19 cellular contexts compared by ENCODE assay signal in genomic region chr11:126951465-126951864, GRCh38. TPM values are rescaled to one million over a fixed set of nuclear protein-coding genes. Genes with fewer than 3 reads are reported as not detected.
DNase-seq lines count a peak whose midpoint lies in the region; ATAC-seq and TF ChIP-seq lines count a peak whose summit lies in the region.
"Had no signal": no experiment of that assay in that cellular context is flagged by ENCODE, and none has a peak within 500 bp of the region (broad histone marks: within the 10 kb centered on the region; RNA-seq: fewer than 3 reads in every experiment).

No MANE protein-coding gene starts in this region.

- H3K27ac Mint-ChIP-seq in activated CD4-positive, alpha-beta T cell treated with anti-CD3 and anti-CD28 coated beads, Interleukin-2, amount 10 ng/mL, durations not matched to agents 24 days and 14 days = no peak overlapping the region
- H3K27ac Mint-ChIP-seq: CD14-positive monocyte; CD8-positive, alpha-beta T cell had no signal

- no peaks in the 10 kb centered on the region for H3K79me2 ChIP-seq in OCI-LY3 (ENCODE audit: low read length)

- H4K20me1 ChIP-seq in OCI-LY3 (ENCODE audit: insufficient read depth, low read length) = no peaks in the 10 kb centered on the region; the same call in 1 of the 2 replicates

- H3K36me3 ChIP-seq in OCI-LY3 (replicated peaks; ENCODE audit: low read depth, low read length) = no peaks in the 10 kb centered on the region
- no peaks in the 10 kb centered on the region for H3K36me3 ChIP-seq in psoas muscle (ENCODE audit: insufficient read depth in 1 of 2, low read depth in 1 of 2)

- H3K9me3 ChIP-seq in OCI-LY3 (ENCODE audit: insufficient read depth, low read length) (no peaks in the 10 kb centered on the region), psoas muscle (no peaks in the 10 kb centered on the region)

- TF ChIP-seq CTCF in OCI-LY3 (IDR thresholded peaks at IDR 0.05; ENCODE audit: low read depth, low read length) (no peak), psoas muscle (IDR thresholded peaks at IDR 0.05) (no peak)

- DNase-seq in DMS153 (lab: John Stamatoyannopoulos, UW) = peak; percentile 21
- DNase-seq in DMS153 treated with DMSO at 0.1 percent for 48 hours (lab: John Stamatoyannopoulos, UW; ENCODE audit: unreplicated experiment) = no peak
- DNase-seq in NOMO-1 treated with DMSO at 0.1 percent for 48 hours (lab: John Stamatoyannopoulos, UW; ENCODE audit: unreplicated experiment) = peak; percentile 1
- no peak for DNase-seq in NOMO-1 (lab: John Stamatoyannopoulos, UW; ENCODE audit: unreplicated experiment in 2 of 2)
- DNase-seq in NK-92 treated with Interleukin-12 subunit alpha and Interleukin-12 subunit beta, amount 100 ng/mL, for 24 hours (lab: John Stamatoyannopoulos, UW) = no peak
- DNase-seq in psoas muscle = no peak
- no peak for DNase-seq in activated CD4-positive, alpha-beta T cell treated with anti-CD3 and anti-CD28 coated beads, Interleukin-2, amount 10 ng/mL, durations not matched to agents 24 days and 14 days
- DNase-seq: CD8-positive, alpha-beta T cell; COR-L47; DMS53; GM23248 had no signal

- no peak overlapping the region for H3K9ac ChIP-seq in OCI-LY3 (ENCODE audit: low read length)
- H3K9ac ChIP-seq: GM23248, KMS-11 had no signal

- H3K4me3 ChIP-seq in OCI-LY3 (ENCODE audit: low read length) = no peak overlapping the region
- no peak overlapping the region for H3K4me3 ChIP-seq in psoas muscle
- H3K4me3 ChIP-seq: GM12878, GM23248 had no signal

- H3K27me3 ChIP-seq in OCI-LY3 (ENCODE audit: low read depth, low read length) (peaks cover 35% of the 10 kb centered on the region), psoas muscle (ENCODE audit: insufficient read depth in 3 of 3, low read length in 2 of 3) (peaks cover 0 to 4% (median 0%) of the 10 kb centered on the region in 3 donors)

- H3K9me3 Mint-ChIP-seq in activated CD4-positive, alpha-beta T cell treated with anti-CD3 and anti-CD28 coated beads, Interleukin-2, amount 10 ng/mL, durations not matched to agents 24 days and 14 days = no peaks in the 10 kb centered on the region
- H3K9me3 Mint-ChIP-seq: CD8-positive, alpha-beta T cell had no signal

- WGBS in psoas muscle, 3 donors = 70 to 74% (median 71%) methylated on average over 3 of the region's 3 CpGs

- no peak overlapping the region for H2AFZ ChIP-seq in OCI-LY3 (ENCODE audit: low read depth, low read length)
- H2AFZ ChIP-seq: GM23248 had no signal

- H3K36me3 Mint-ChIP-seq in activated CD4-positive, alpha-beta T cell treated with anti-CD3 and anti-CD28 coated beads, Interleukin-2, amount 10 ng/mL, durations not matched to agents 24 days and 14 days (ENCODE audit: low read depth) = no peaks in the 10 kb centered on the region
- H3K36me3 Mint-ChIP-seq: CD14-positive monocyte; CD8-positive, alpha-beta T cell had no signal

- H3K4me2 ChIP-seq in OCI-LY3 (ENCODE audit: low read length) = peak overlapping the region; percentile 32; the same call in 1 of the 2 replicates
- H3K4me2 ChIP-seq: KMS-11 had no signal

- H3K27ac ChIP-seq in OCI-LY3 (ENCODE audit: low read length) (no peak overlapping the region), psoas muscle (no peak overlapping the region)
- H3K27ac ChIP-seq: 22Rv1, GM23248, KMS-11 had no signal

- peaks cover 2% of the 10 kb centered on the region for H3K27me3 Mint-ChIP-seq in activated CD4-positive, alpha-beta T cell treated with anti-CD3 and anti-CD28 coated beads, Interleukin-2, amount 10 ng/mL, durations not matched to agents 24 days and 14 days

- no peak for ATAC-seq in psoas muscle
- ATAC-seq: CD8-positive, alpha-beta T cell; GM12878; HepG2 had no signal

- peaks cover 10% of the 10 kb centered on the region for H3K4me1 ChIP-seq in OCI-LY3 (ENCODE audit: low read length)
- H3K4me1 ChIP-seq in psoas muscle = no peaks in the 10 kb centered on the region

- H3K4me3 Mint-ChIP-seq in activated CD4-positive, alpha-beta T cell treated with anti-CD3 and anti-CD28 coated beads, Interleukin-2, amount 10 ng/mL, durations not matched to agents 24 days and 14 days = no peak overlapping the region
- H3K4me3 Mint-ChIP-seq: CD14-positive monocyte; CD8-positive, alpha-beta T cell had no signal

- H3K4me1 Mint-ChIP-seq in activated CD4-positive, alpha-beta T cell treated with anti-CD3 and anti-CD28 coated beads, Interleukin-2, amount 10 ng/mL, durations not matched to agents 24 days and 14 days = no peaks in the 10 kb centered on the region
- H3K4me1 Mint-ChIP-seq: CD14-positive monocyte had no signal

- intact Hi-C loops in psoas muscle (cut with DNase I) = no loop called here
- intact Hi-C loops in activated CD4-positive, alpha-beta T cell treated with anti-CD3 and anti-CD28 coated beads, Interleukin-2, amount 10 ng/mL, durations not matched to agents 24 days and 14 days (cut with micrococcal nuclease) = no loop called here

RNA-seq across cellular contexts. Expression of gene KIRREL3, which starts 49.1 kb away (rescaled TPM):
- not detected for total RNA-seq in psoas muscle
- under 1 TPM in 1 of 3 donors, not detected in 2; 0.04 TPM for polyA plus RNA-seq in psoas muscle
- not detected in 2 replicates for total RNA-seq in activated CD4-positive, alpha-beta T cell treated with anti-CD3 and anti-CD28 coated beads, Interleukin-2, amount 10 ng/mL, durations not matched to agents 24 days and 14 days
- total RNA-seq: A673; CD8-positive, alpha-beta T cell; G401; HepG2 had no signal
- polyA plus RNA-seq: CD14-positive monocyte, GM12878, HepG2 had no signal

Comparison
In these comparisons a context has a peak if more than half of its experiments do, and no peak if none do; other contexts are left out.
1. DNase-seq: peak in DMS153 (single experiment) and NOMO-1 treated with DMSO at 0.1 percent for 48 hours (single experiment); none in DMS153 treated with DMSO at 0.1 percent for 48 hours (single experiment), NOMO-1 (0 of 2), NK-92 treated with Interleukin-12 subunit alpha and Interleukin-12 subunit beta, amount 100 ng/mL, for 24 hours (single experiment), psoas muscle (0 of 2) and activated CD4-positive, alpha-beta T cell treated with anti-CD3 and anti-CD28 coated beads, Interleukin-2, amount 10 ng/mL, durations not matched to agents 24 days and 14 days (single experiment).